ENCODE assay signal across 1 cellular context in the genomic region with DNA sequence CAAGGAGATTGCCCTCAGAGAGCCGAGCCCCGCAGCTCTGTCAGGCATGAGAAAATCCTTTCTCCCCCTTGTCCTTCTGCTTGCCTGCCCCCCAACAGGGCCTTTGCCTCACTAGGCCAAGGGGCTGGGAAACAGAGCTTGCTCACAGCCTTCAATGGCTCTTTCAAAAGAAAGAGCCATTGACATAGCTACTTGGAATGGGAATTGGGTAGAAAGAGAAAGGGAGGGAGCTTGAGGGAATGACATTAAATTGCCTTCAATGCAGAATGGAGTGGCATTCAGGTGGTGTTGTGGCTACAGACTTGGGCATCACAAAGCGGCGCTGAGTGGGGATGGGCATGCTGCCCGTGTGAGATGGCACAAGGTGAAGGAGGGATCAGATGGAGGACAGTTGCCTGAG.
TF ChIP-seq lines count a peak whose summit lies in the region.

No MANE protein-coding gene starts in this region.

TF ChIP-seq in GM23338, 12 proteins besides CTCF, POLR2A, EP300 and RAD21:
- TF ChIP-seq ZNF114 (CRISPR knock-in tag; IDR thresholded peaks at IDR 0.05) (no peak), ZNF331 (CRISPR knock-in tag; IDR thresholded peaks at IDR 0.05; ENCODE audit: low read depth) (no peak), EZH2phosphoT487 (IDR thresholded peaks at IDR 0.05; ENCODE audit: unreplicated experiment) (no peak), POLR2AphosphoS5 (IDR thresholded peaks at IDR 0.05; ENCODE audit: low read depth) (no peak), NANOG (IDR thresholded peaks at IDR 0.05; ENCODE audit: borderline replicate concordance) (no peak), JUNB (IDR thresholded peaks at IDR 0.05; ENCODE audit: unreplicated experiment) (no peak), CREB1 (CRISPR knock-in tag; IDR thresholded peaks at IDR 0.05; ENCODE audit: low read depth) (no peak), EZH2 (IDR thresholded peaks at IDR 0.05; ENCODE audit: low read depth, unreplicated experiment) (no peak), STAT1 (IDR thresholded peaks at IDR 0.05; ENCODE audit: unreplicated experiment) (no peak)
- TF ChIP-seq, protein P1, sequence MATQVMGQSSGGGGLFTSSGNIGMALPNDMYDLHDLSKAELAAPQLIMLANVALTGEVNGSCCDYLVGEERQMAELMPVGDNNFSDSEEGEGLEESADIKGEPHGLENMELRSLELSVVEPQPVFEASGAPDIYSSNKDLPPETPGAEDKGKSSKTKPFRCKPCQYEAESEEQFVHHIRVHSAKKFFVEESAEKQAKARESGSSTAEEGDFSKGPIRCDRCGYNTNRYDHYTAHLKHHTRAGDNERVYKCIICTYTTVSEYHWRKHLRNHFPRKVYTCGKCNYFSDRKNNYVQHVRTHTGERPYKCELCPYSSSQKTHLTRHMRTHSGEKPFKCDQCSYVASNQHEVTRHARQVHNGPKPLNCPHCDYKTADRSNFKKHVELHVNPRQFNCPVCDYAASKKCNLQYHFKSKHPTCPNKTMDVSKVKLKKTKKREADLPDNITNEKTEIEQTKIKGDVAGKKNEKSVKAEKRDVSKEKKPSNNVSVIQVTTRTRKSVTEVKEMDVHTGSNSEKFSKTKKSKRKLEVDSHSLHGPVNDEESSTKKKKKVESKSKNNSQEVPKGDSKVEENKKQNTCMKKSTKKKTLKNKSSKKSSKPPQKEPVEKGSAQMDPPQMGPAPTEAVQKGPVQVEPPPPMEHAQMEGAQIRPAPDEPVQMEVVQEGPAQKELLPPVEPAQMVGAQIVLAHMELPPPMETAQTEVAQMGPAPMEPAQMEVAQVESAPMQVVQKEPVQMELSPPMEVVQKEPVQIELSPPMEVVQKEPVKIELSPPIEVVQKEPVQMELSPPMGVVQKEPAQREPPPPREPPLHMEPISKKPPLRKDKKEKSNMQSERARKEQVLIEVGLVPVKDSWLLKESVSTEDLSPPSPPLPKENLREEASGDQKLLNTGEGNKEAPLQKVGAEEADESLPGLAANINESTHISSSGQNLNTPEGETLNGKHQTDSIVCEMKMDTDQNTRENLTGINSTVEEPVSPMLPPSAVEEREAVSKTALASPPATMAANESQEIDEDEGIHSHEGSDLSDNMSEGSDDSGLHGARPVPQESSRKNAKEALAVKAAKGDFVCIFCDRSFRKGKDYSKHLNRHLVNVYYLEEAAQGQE (IDR thresholded peaks at IDR 0.05; ENCODE audit: unreplicated experiment), result no peak
- TF ChIP-seq, protein P2, sequence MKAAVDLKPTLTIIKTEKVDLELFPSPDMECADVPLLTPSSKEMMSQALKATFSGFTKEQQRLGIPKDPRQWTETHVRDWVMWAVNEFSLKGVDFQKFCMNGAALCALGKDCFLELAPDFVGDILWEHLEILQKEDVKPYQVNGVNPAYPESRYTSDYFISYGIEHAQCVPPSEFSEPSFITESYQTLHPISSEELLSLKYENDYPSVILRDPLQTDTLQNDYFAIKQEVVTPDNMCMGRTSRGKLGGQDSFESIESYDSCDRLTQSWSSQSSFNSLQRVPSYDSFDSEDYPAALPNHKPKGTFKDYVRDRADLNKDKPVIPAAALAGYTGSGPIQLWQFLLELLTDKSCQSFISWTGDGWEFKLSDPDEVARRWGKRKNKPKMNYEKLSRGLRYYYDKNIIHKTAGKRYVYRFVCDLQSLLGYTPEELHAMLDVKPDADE (IDR thresholded peaks at IDR 0.05), result no peak
- TF ChIP-seq, protein P3, sequence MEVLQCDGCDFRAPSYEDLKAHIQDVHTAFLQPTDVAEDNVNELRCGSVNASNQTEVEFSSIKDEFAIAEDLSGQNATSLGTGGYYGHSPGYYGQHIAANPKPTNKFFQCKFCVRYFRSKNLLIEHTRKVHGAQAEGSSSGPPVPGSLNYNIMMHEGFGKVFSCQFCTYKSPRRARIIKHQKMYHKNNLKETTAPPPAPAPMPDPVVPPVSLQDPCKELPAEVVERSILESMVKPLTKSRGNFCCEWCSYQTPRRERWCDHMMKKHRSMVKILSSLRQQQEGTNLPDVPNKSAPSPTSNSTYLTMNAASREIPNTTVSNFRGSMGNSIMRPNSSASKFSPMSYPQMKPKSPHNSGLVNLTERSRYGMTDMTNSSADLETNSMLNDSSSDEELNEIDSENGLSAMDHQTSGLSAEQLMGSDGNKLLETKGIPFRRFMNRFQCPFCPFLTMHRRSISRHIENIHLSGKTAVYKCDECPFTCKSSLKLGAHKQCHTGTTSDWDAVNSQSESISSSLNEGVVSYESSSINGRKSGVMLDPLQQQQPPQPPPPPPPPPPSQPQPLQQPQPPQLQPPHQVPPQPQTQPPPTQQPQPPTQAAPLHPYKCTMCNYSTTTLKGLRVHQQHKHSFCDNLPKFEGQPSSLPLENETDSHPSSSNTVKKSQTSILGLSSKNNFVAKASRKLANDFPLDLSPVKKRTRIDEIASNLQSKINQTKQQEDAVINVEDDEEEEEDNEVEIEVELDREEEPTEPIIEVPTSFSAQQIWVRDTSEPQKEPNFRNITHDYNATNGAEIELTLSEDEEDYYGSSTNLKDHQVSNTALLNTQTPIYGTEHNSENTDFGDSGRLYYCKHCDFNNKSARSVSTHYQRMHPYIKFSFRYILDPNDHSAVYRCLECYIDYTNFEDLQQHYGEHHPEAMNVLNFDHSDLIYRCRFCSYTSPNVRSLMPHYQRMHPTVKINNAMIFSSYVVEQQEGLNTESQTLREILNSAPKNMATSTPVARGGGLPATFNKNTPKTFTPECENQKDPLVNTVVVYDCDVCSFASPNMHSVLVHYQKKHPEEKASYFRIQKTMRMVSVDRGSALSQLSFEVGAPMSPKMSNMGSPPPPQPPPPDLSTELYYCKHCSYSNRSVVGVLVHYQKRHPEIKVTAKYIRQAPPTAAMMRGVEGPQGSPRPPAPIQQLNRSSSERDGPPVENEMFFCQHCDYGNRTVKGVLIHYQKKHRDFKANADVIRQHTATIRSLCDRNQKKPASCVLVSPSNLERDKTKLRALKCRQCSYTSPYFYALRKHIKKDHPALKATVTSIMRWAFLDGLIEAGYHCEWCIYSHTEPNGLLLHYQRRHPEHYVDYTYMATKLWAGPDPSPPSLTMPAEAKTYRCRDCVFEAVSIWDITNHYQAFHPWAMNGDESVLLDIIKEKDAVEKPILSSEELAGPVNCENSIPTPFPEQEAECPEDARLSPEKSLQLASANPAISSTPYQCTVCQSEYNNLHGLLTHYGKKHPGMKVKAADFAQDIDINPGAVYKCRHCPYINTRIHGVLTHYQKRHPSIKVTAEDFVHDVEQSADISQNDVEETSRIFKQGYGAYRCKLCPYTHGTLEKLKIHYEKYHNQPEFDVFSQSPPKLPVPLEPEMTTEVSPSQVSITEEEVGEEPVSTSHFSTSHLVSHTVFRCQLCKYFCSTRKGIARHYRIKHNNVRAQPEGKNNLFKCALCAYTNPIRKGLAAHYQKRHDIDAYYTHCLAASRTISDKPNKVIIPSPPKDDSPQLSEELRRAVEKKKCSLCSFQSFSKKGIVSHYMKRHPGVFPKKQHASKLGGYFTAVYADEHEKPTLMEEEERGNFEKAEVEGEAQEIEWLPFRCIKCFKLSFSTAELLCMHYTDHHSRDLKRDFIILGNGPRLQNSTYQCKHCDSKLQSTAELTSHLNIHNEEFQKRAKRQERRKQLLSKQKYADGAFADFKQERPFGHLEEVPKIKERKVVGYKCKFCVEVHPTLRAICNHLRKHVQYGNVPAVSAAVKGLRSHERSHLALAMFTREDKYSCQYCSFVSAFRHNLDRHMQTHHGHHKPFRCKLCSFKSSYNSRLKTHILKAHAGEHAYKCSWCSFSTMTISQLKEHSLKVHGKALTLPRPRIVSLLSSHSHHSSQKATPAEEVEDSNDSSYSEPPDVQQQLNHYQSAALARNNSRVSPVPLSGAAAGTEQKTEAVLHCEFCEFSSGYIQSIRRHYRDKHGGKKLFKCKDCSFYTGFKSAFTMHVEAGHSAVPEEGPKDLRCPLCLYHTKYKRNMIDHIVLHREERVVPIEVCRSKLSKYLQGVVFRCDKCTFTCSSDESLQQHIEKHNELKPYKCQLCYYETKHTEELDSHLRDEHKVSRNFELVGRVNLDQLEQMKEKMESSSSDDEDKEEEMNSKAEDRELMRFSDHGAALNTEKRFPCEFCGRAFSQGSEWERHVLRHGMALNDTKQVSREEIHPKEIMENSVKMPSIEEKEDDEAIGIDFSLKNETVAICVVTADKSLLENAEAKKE (CRISPR knock-in tag; IDR thresholded peaks at IDR 0.05), result no peak
